22 cellular contexts compared by ENCODE assay signal in the genomic region with DNA sequence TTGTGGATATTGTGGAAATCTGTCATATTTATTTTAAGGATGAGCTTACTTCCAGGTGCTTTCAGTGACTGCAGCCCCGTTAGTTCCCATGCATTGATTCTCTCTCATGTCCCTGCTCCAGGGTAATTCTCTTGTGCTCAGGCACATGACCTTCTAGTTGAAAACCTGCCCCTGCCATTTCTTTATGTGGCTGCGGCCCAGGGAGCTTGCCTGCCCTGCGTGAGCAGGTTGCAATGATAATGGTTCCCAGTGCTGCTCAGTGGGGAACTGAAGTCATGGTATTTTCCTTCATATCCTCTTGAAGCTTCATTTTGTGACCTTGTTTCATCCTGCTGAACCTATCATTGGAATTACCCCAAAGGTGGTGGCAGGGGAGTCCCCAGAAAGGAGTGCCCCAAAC.
"Had no signal": no experiment of that assay in that cellular context is flagged by ENCODE, and none has a peak within 500 bp of the region (broad histone marks: within the 10 kb centered on the region; RNA-seq: fewer than 3 reads in every experiment).

No MANE protein-coding gene starts in this region.

- H3K4me3 ChIP-seq: adrenal gland, SJSA1 had no signal

- H3K4me3 Mint-ChIP-seq: activated CD4-positive, alpha-beta memory T cell treated with anti-CD3 and anti-CD28 coated beads, Interleukin-2, amount 10 ng/mL, durations not matched to agents 7 days and 5 days; activated CD4-positive, alpha-beta T cell treated with anti-CD3 and anti-CD28 coated beads for 36 hours; activated naive CD8-positive, alpha-beta T cell treated with anti-CD3 and anti-CD28 coated beads, Interleukin-2, amount 10 ng/mL, durations not matched to agents 7 days and 5 days; activated T-cell treated with anti-CD3 and anti-CD28 coated beads, Interleukin-2, amount 50 U/mL, for 72 hours had no signal

- H3K9me3 Mint-ChIP-seq: activated CD4-positive, alpha-beta memory T cell treated with anti-CD3 and anti-CD28 coated beads, Interleukin-2, amount 10 ng/mL, durations not matched to agents 7 days and 5 days; activated naive CD8-positive, alpha-beta T cell treated with anti-CD3 and anti-CD28 coated beads, Interleukin-2, amount 10 ng/mL, durations not matched to agents 7 days and 5 days; activated T-cell treated with anti-CD3 and anti-CD28 coated beads, Interleukin-2, amount 50 U/mL, for 72 hours had no signal

- H3K27ac Mint-ChIP-seq: activated CD4-positive, alpha-beta memory T cell treated with anti-CD3 and anti-CD28 coated beads, Interleukin-2, amount 10 ng/mL, durations not matched to agents 7 days and 5 days; activated CD4-positive, alpha-beta T cell treated with anti-CD3 and anti-CD28 coated beads for 36 hours; activated naive CD8-positive, alpha-beta T cell treated with anti-CD3 and anti-CD28 coated beads, Interleukin-2, amount 10 ng/mL, durations not matched to agents 7 days and 5 days; activated T-cell treated with anti-CD3 and anti-CD28 coated beads, Interleukin-2, amount 50 U/mL, for 72 hours had no signal

- H3K27me3 Mint-ChIP-seq: activated CD4-positive, alpha-beta memory T cell treated with anti-CD3 and anti-CD28 coated beads, Interleukin-2, amount 10 ng/mL, durations not matched to agents 7 days and 5 days; activated CD4-positive, alpha-beta T cell treated with anti-CD3 and anti-CD28 coated beads for 36 hours; activated naive CD8-positive, alpha-beta T cell treated with anti-CD3 and anti-CD28 coated beads, Interleukin-2, amount 10 ng/mL, durations not matched to agents 7 days and 5 days had no signal

- H3K9me3 ChIP-seq: adrenal gland, SJSA1 had no signal

- DNase-seq: activated CD4-positive, alpha-beta memory T cell treated with anti-CD3 and anti-CD28 coated beads, Interleukin-2, amount 10 ng/mL, durations not matched to agents 7 days and 5 days; activated CD4-positive, alpha-beta T cell treated with anti-CD3 and anti-CD28 coated beads for 36 hours; activated CD4-positive, alpha-beta T cell treated with anti-CD3 and anti-CD28 coated beads, Interleukin-2, amount 50 U/mL, for 1 hour; activated CD4-positive, CD25-positive, alpha-beta regulatory T cell; activated CD8-positive, alpha-beta memory T cell treated with anti-CD3 and anti-CD28 coated beads, Interleukin-2, amount 50 U/mL, for 4 hours; activated naive CD4-positive, alpha-beta T cell treated with anti-CD3 and anti-CD28 coated beads, Interleukin-2, amount 50 U/mL, for 16 hours; activated naive CD8-positive, alpha-beta T cell treated with anti-CD3 and anti-CD28 coated beads, Interleukin-2, amount 10 ng/mL, durations not matched to agents 7 days and 5 days; activated T-cell treated with anti-CD3 and anti-CD28 coated beads, Interleukin-2, amount 50 U/mL, for 72 hours; anterior cingulate cortex; cerebellar nuclear complex; Karpas-422; NCI-H1105 treated with DMSO at 0.1 percent for 48 hours; NCI-H1436 treated with DMSO at 0.1 percent for 48 hours; NCI-H2029; NCI-H2107; NCI-H2171 treated with DMSO at 0.1 percent for 48 hours; NCI-H510A treated with DMSO at 0.1 percent for 48 hours; PC-3; T-helper 2 cell; T1000 had no signal

- H3K4me1 ChIP-seq: SJSA1 had no signal

- ATAC-seq: activated CD4-positive, alpha-beta T cell treated with anti-CD3 and anti-CD28 coated beads for 36 hours; activated T-cell treated with anti-CD3 and anti-CD28 coated beads, Interleukin-2, amount 50 U/mL, for 72 hours; PC-3 had no signal

- H3K27ac ChIP-seq: adrenal gland, SJSA1 had no signal

- H3K27me3 ChIP-seq: adrenal gland, SJSA1 had no signal

- H3K36me3 Mint-ChIP-seq: activated naive CD8-positive, alpha-beta T cell treated with anti-CD3 and anti-CD28 coated beads, Interleukin-2, amount 10 ng/mL, durations not matched to agents 7 days and 5 days had no signal

- H3K36me3 ChIP-seq: adrenal gland, SJSA1 had no signal
